In the genomic region with DNA sequence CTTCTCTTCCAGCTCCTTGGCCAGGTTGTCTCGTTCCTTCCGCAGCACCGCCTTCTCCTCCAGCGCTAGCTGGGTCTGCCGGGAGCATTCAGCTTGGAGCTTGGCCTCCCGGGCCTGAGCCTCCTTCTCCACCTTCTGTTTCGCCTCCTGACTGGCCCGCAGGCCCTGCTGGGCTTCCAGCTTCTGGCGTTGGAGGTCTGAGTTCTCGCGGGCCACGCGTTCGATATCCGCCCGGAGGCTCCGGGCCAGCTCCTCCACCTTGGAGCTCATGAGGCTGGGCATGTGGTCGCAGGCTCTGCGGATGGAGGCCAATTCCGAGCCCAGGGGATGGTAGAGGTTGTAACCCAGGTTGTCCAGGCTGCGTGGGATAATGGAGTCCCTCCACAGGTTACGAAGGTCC, we compare ENCODE assay signal across 8 cellular contexts. TPM values are rescaled to one million over a fixed set of nuclear protein-coding genes. Genes with fewer than 3 reads are reported as not detected.
"Had no signal": no experiment of that assay in that cellular context is flagged by ENCODE, and none has a peak within 500 bp of the region (broad histone marks: within the 10 kb centered on the region; RNA-seq: fewer than 3 reads in every experiment).

No MANE protein-coding gene starts in this region.

- H3K27ac Mint-ChIP-seq: H9 had no signal

- H3K4me3 ChIP-seq: GM23248 had no signal

- DNase-seq: GM23248, GOT3, H9, HCEC 1CT had no signal

- H2AFZ ChIP-seq: GM23248 had no signal

- H3K27ac ChIP-seq: GM23248, HL-60 had no signal

- H3K4me3 Mint-ChIP-seq: H9, IgD-negative memory B cell had no signal

- H3K36me3 Mint-ChIP-seq: IgD-negative memory B cell had no signal

- ATAC-seq: HepG2 had no signal

- H3K9ac ChIP-seq: GM23248 had no signal

RNA-seq across cellular contexts. Expression of gene PLVAP, which starts 11.8 kb away (rescaled TPM):
- total RNA-seq: GM23248, H9, HepG2, HT1080 had no signal
- polyA plus RNA-seq: GM23248, IgD-negative memory B cell had no signal

RNA-seq across cellular contexts. Expression of gene CCDC194, which starts 28.6 kb away (rescaled TPM):
- total RNA-seq: GM23248, HT1080 had no signal
- polyA plus RNA-seq: GM23248, IgD-negative memory B cell had no signal

RNA-seq across cellular contexts. Expression of gene ANO8, which starts 30.7 kb away (rescaled TPM):
- polyA plus RNA-seq: IgD-negative memory B cell had no signal

RNA-seq across cellular contexts. Expression of gene BST2, which starts 40.1 kb away (rescaled TPM):
- total RNA-seq: GM23248, HT1080 had no signal
